8 cellular contexts compared by ENCODE assay signal in the genomic region with DNA sequence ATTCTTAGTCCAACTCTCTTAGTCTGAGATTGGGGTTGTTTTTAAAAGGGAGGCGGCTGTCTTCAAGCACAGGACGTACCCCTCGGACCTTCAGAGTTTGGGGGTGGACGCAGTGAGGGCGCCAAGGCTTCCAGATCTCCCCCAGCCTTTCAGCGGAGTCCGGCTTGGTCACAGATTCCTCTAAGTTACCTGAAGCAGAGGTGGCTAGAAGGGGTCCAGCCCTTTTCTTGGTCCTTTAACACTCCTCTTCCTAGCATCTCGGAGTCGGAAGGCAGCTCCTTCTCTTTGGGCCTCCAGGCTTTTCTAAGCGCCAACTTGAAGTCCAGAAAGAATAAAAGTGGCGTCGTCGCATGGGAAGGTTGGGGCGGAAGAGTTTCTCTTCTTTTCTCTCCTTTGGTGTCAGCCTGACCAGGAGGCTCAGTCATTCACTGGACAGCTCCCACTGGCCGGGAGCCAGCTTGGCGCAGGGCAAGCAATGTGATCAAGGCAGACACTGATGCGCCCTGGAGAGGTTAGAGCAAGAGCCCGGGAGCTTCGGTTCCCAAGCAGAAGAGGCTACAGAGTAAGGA. TPM values are rescaled to one million over a fixed set of nuclear protein-coding genes. Genes with fewer than 3 reads are reported as not detected.
DNase-seq lines count a peak whose midpoint lies in the region; ATAC-seq and TF ChIP-seq lines count a peak whose summit lies in the region.

No MANE protein-coding gene starts in this region.

- H3K9me3 ChIP-seq in right atrium auricular region (peaks cover 0 to 5% of the 10 kb centered on the region in 2 donors), psoas muscle (no peaks in the 10 kb centered on the region), SJCRH30 (replicated peaks) (no peaks in the 10 kb centered on the region)

- H3K36me3 ChIP-seq in right atrium auricular region (no peaks in the 10 kb centered on the region), psoas muscle (ENCODE audit: insufficient read depth in 1 of 2, low read depth in 1 of 2) (no peaks in the 10 kb centered on the region), SJCRH30 (no peaks in the 10 kb centered on the region)

- no peak for ATAC-seq in activated naive CD8-positive, alpha-beta T cell treated with anti-CD3 and anti-CD28 coated beads, Interleukin-2, amount 50 U/mL, for 24 hours
- ATAC-seq in psoas muscle: peak; percentile 69 to 82 (median 76)
- ATAC-seq in GM21717 (IDR thresholded peaks at IDR 0.05; ENCODE audit: unreplicated experiment): no peak

- peak overlapping the region; percentile 85 for H3K4me3 Mint-ChIP-seq in activated naive CD8-positive, alpha-beta T cell treated with anti-CD3 and anti-CD28 coated beads, Interleukin-2, amount 50 U/mL, for 24 hours

- H3K36me3 Mint-ChIP-seq in activated naive CD8-positive, alpha-beta T cell treated with anti-CD3 and anti-CD28 coated beads, Interleukin-2, amount 50 U/mL, for 24 hours (ENCODE audit: low read depth): peaks cover 8% of the 10 kb centered on the region

- WGBS in psoas muscle, 3 donors: 1 to 2% (median 1%) methylated on average over 19 of the region's 19 CpGs

- peak; percentile 83 for DNase-seq in ELF-1 (ENCODE audit: low read depth, low spot score)
- DNase-seq in Jurkat, Clone E6-1 (ENCODE audit: low read depth, low spot score): no peak
- DNase-seq in activated naive CD8-positive, alpha-beta T cell treated with anti-CD3 and anti-CD28 coated beads, Interleukin-2, amount 50 U/mL, for 24 hours: peak; percentile 26
- no peak for DNase-seq in right atrium auricular region (ENCODE audit: low spot score)
- DNase-seq in psoas muscle: peak; percentile 77 to 82
- no peak for DNase-seq in SJCRH30
- no peak for DNase-seq in NCI-H1694 (lab: John Stamatoyannopoulos, UW)

- H3K27ac ChIP-seq in right atrium auricular region (no peak overlapping the region), psoas muscle (no peak overlapping the region), SJCRH30 (no peak overlapping the region)

- peak overlapping the region; percentile 64 for H3K27ac Mint-ChIP-seq in activated naive CD8-positive, alpha-beta T cell treated with anti-CD3 and anti-CD28 coated beads, Interleukin-2, amount 50 U/mL, for 24 hours

- no peaks in the 10 kb centered on the region for H3K9me3 Mint-ChIP-seq in activated naive CD8-positive, alpha-beta T cell treated with anti-CD3 and anti-CD28 coated beads, Interleukin-2, amount 50 U/mL, for 24 hours

- H3K27me3 ChIP-seq in right atrium auricular region (no peaks in the 10 kb centered on the region), psoas muscle (ENCODE audit: insufficient read depth in 3 of 3, low read length in 2 of 3) (peaks cover 0 to 84% (median 16%) of the 10 kb centered on the region in 3 donors), SJCRH30 (peaks cover 11% of the 10 kb centered on the region; the same call in 1 of the 2 replicates)

- intact Hi-C loops in psoas muscle (cut with DNase I): loop anchor here in 1 of 2 donors (5.0 kb wide), 1 partner anchor 50 kb away; a partner anchor contains a TSS

- H3K4me3 ChIP-seq in Jurkat, Clone E6-1 (ENCODE audit: low read length): peak overlapping the region; percentile 71
- peak overlapping the region; percentile 14 to 37 for H3K4me3 ChIP-seq in right atrium auricular region
- peak overlapping the region; percentile 49 for H3K4me3 ChIP-seq in psoas muscle
- no peak overlapping the region for H3K4me3 ChIP-seq in SJCRH30

- H3K4me1 ChIP-seq in right atrium auricular region (peaks cover 0 to 27% of the 10 kb centered on the region in 2 donors), psoas muscle (peaks cover 12% of the 10 kb centered on the region), SJCRH30 (no peaks in the 10 kb centered on the region)

- TF ChIP-seq CTCF in right atrium auricular region (IDR thresholded peaks at IDR 0.05): no peak
- no peak for TF ChIP-seq CTCF in psoas muscle (IDR thresholded peaks at IDR 0.05)

- H3K27me3 Mint-ChIP-seq in activated naive CD8-positive, alpha-beta T cell treated with anti-CD3 and anti-CD28 coated beads, Interleukin-2, amount 50 U/mL, for 24 hours: peaks cover 60% of the 10 kb centered on the region

- peaks cover 59% of the 10 kb centered on the region for H3K4me1 Mint-ChIP-seq in activated naive CD8-positive, alpha-beta T cell treated with anti-CD3 and anti-CD28 coated beads, Interleukin-2, amount 50 U/mL, for 24 hours

RNA-seq across cellular contexts. Expression of a gene that starts 9.6 kb away (rescaled TPM):
- not detected for polyA plus RNA-seq in Jurkat, Clone E6-1 (2012; ENCODE audit: insufficient read depth, insufficient read length)
- not detected for total RNA-seq in right atrium auricular region
- total RNA-seq in psoas muscle: not detected
- polyA plus RNA-seq in psoas muscle: not detected
- not detected in 2 replicates for total RNA-seq in SJCRH30 (2014; rRNA removed; shearing (Covaris generic))

RNA-seq across cellular contexts. Expression of a gene that starts 40.7 kb away (rescaled TPM):
- polyA plus RNA-seq in Jurkat, Clone E6-1 (2012; ENCODE audit: insufficient read depth, insufficient read length): not detected
- total RNA-seq in right atrium auricular region (not detected), psoas muscle (not detected)
- polyA plus RNA-seq in psoas muscle: not detected
- total RNA-seq in SJCRH30 (2014; rRNA removed; shearing (Covaris generic)): not detected in 2 replicates

RNA-seq across cellular contexts. Expression of a gene that starts 44.1 kb away (rescaled TPM):
- polyA plus RNA-seq in Jurkat, Clone E6-1 (2012; ENCODE audit: insufficient read depth, insufficient read length): not detected
- total RNA-seq in right atrium auricular region (not detected), psoas muscle (not detected)
- not detected for polyA plus RNA-seq in psoas muscle
- not detected in 2 replicates for total RNA-seq in SJCRH30 (2014; rRNA removed; shearing (Covaris generic))

RNA-seq across cellular contexts. Expression of a gene that starts 52.5 kb away (rescaled TPM):
- 5.3 TPM for polyA plus RNA-seq in Jurkat, Clone E6-1 (2012; ENCODE audit: insufficient read depth, insufficient read length)
- 10 to 100 TPM; 19.5 to 44.4 TPM for total RNA-seq in right atrium auricular region
- total RNA-seq in psoas muscle: 10 to 100 TPM in 1 of 4 donors, 1 to 10 TPM in 2, under 1 TPM in 1; 0.77 to 11.1 (median 4.2) TPM
- polyA plus RNA-seq in psoas muscle: 10 to 100 TPM in 1 of 3 donors, 1 to 10 TPM in 2; 7.6 to 10.7 (median 8.6) TPM
- 0.69 and 0.71 TPM in 2 replicates for total RNA-seq in SJCRH30 (2014; rRNA removed; shearing (Covaris generic))

RNA-seq across cellular contexts. Expression of a gene that starts 56.7 kb away (rescaled TPM):
- 3.3 TPM for polyA plus RNA-seq in Jurkat, Clone E6-1 (2012; ENCODE audit: insufficient read depth, insufficient read length)
- total RNA-seq in right atrium auricular region: 10 to 100 TPM in 1 of 2 donors, 1 to 10 TPM in 1; 4.4 to 14.5 TPM
- 1 to 10 TPM; 1.3 to 6.5 (median 1.8) TPM for total RNA-seq in psoas muscle
- polyA plus RNA-seq in psoas muscle: 1 to 10 TPM; 3.5 to 4.8 (median 3.5) TPM
- total RNA-seq in SJCRH30 (2014; rRNA removed; shearing (Covaris generic)): 0.49 and 0.79 TPM in 2 replicates

Comparison
In these comparisons a context has a peak if more than half of its experiments do, and no peak if none do; other contexts are left out.
1. DNase-seq: peak in ELF-1 (single experiment), activated naive CD8-positive, alpha-beta T cell treated with anti-CD3 and anti-CD28 coated beads, Interleukin-2, amount 50 U/mL, for 24 hours (single experiment) and psoas muscle (2 of 2); none in Jurkat, Clone E6-1 (single experiment), right atrium auricular region (single experiment), SJCRH30 (0 of 2) and NCI-H1694 (single experiment).
2. ATAC-seq: peak in psoas muscle (4 of 4); none in activated naive CD8-positive, alpha-beta T cell treated with anti-CD3 and anti-CD28 coated beads, Interleukin-2, amount 50 U/mL, for 24 hours (single experiment) and GM21717 (single experiment).